ENCODE assay signal across 1 cellular context in the genomic region with DNA sequence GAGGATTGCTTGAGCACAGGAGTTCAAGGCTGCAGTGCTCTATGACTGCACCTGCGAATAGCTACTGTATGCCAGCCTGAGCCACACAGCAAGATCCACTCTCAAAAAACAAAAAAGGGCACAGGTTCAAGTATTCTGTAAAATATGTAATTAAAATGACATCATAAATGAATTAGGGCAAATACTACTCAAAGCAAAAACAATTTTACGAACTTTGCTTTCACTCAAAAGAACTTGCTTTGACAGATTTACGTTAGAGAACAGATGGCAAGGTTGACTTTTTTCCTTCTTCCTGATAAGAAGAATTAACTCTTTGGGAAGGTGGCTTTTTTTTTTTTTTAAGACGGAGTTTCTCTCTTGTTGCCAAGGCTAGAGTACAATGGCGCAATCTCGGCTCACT.
TF ChIP-seq lines count a peak whose summit lies in the region.

No MANE protein-coding gene starts in this region.

TF ChIP-seq in HepG2, 621 proteins besides CTCF, POLR2A, EP300 and RAD21 (continued from another document):
- TF ChIP-seq RFX5 (IDR thresholded peaks at IDR 0.05; ENCODE audit: low read depth, low read length) = no peak
